Comparison of ENCODE assay signal across 8 cellular contexts in genomic region chr5:123813937-123814624, GRCh38.
A peak's percentile ranks its signal among the peaks of the same experiment; 100 is the strongest.
DNase-seq lines count a peak whose midpoint lies in the region; ATAC-seq, FAIRE-seq and TF ChIP-seq lines count a peak whose summit lies in the region.

No MANE protein-coding gene starts in this region.

- no peak for TF ChIP-seq EP300 in tibial nerve (IDR thresholded peaks at IDR 0.05)

- no peaks in the 10 kb centered on the region for H3K79me2 ChIP-seq in MM.1S (ENCODE audit: low read length)

- no peaks in the 10 kb centered on the region for H3K9me2 ChIP-seq in MM.1S (replicated peaks; ENCODE audit: insufficient read depth, low read length)

- H3K36me3 ChIP-seq in tibial nerve (no peaks in the 10 kb centered on the region), MM.1S (replicated peaks; ENCODE audit: insufficient read depth, low read length) (no peaks in the 10 kb centered on the region)

- WGBS in tibial nerve, 2 donors: 24 to 41% methylated on average over 10 of the region's 10 CpGs

- TF ChIP-seq POLR2A in tibial nerve (IDR thresholded peaks at IDR 0.05): no peak

- intact Hi-C loops in left cardiac atrium (cut with DNase I): loop anchor here in 1 of 2 donors (5.0 kb wide), 1 partner anchor 112 kb away; no protein-coding TSS in a partner anchor

- H4K20me1 ChIP-seq in MM.1S (ENCODE audit: insufficient read depth, low read length): no peaks in the 10 kb centered on the region

- H3K9ac ChIP-seq in MM.1S (ENCODE audit: low read length): no peak overlapping the region

- ATAC-seq in left cardiac atrium: peak; percentile 53 to 85

- no peak overlapping the region for H3K4me3 ChIP-seq in tibial nerve
- H3K4me3 ChIP-seq in MM.1S (ENCODE audit: low read length): no peak overlapping the region

- no peaks in the 10 kb centered on the region for H3K27me3 ChIP-seq in tibial nerve
- H3K27me3 ChIP-seq in MM.1S (replicated peaks; ENCODE audit: insufficient read depth, low read length): no peaks in the 10 kb centered on the region

- no peak overlapping the region for H2AFZ ChIP-seq in MM.1S (ENCODE audit: low read length)

- H3K27ac ChIP-seq in C4-2B (peak overlapping the region; percentile 22; the same call in 1 of the 2 replicates), tibial nerve (peak overlapping the region in 1 of 4 donors; percentile 54), MM.1S (ENCODE audit: low read length) (no peak overlapping the region)

- no peaks in the 10 kb centered on the region for H3F3A ChIP-seq in MM.1S (ENCODE audit: insufficient read depth, low read length)

- DNase-seq in HTR-8/SVneo (ENCODE audit: insufficient read length, low spot score) (peak; percentile 26), SHP77 (lab: John Stamatoyannopoulos, UW) (peak; percentile 87 to 88), left cardiac atrium (no peak), tibial nerve (ENCODE audit: low spot score in 2 of 2) (no peak), MM.1S (no peak)
- DNase-seq in stimulated activated CD4-positive, alpha-beta T cell treated with anti-CD3 and anti-CD28 coated beads, Interleukin-4, amount 100 ng/mL, for 1 hour: no peak
- no peak for DNase-seq in activated T-cell treated with anti-CD3 and anti-CD28 coated beads, Interleukin-2, amount 50 U/mL, for 1 hour

- H3K9me3 ChIP-seq in tibial nerve (no peaks in the 10 kb centered on the region), MM.1S (replicated peaks; ENCODE audit: insufficient read depth, low read length) (no peaks in the 10 kb centered on the region)

- peak; percentile 89 for FAIRE-seq in HTR-8/SVneo (lab: Jason Lieb, UNC)

- peaks cover 0 to 36% (median 21%) of the 10 kb centered on the region in 4 donors for H3K4me1 ChIP-seq in tibial nerve
- H3K4me1 ChIP-seq in MM.1S (ENCODE audit: low read length): no peaks in the 10 kb centered on the region

- H3K4me2 ChIP-seq in MM.1S (ENCODE audit: low read depth, low read length): no peak overlapping the region

- TF ChIP-seq CTCF in C4-2B (conservative IDR thresholded peaks at IDR 0.05) (no peak), tibial nerve (IDR thresholded peaks at IDR 0.05) (no peak), MM.1S (IDR thresholded peaks at IDR 0.05; ENCODE audit: low read length) (no peak)

Comparison
In these comparisons a context has a peak if more than half of its experiments do, and no peak if none do; other contexts are left out.
1. DNase-seq: peak in HTR-8/SVneo (single experiment) and SHP77 (2 of 2); none in left cardiac atrium (single experiment), stimulated activated CD4-positive, alpha-beta T cell treated with anti-CD3 and anti-CD28 coated beads, Interleukin-4, amount 100 ng/mL, for 1 hour (single experiment), tibial nerve (0 of 2), activated T-cell treated with anti-CD3 and anti-CD28 coated beads, Interleukin-2, amount 50 U/mL, for 1 hour (single experiment) and MM.1S (single experiment).